ENCODE assay signal across 1 cellular context in genomic region chr14:96676161-96676560, GRCh38.
TF ChIP-seq lines count a peak whose summit lies in the region.

No MANE protein-coding gene starts in this region.

TF ChIP-seq in GM23338, 12 proteins besides CTCF, POLR2A, EP300 and RAD21 (continued from another document):
- peak; percentile 66; the same call in 1 of the 2 replicates for TF ChIP-seq ZNF462 (CRISPR knock-in tag; IDR thresholded peaks at IDR 0.05)
TF ChIP-seq in GM23338: peak in this region for 1.
